ENCODE assay signal across 1 cellular context in the genomic region with DNA sequence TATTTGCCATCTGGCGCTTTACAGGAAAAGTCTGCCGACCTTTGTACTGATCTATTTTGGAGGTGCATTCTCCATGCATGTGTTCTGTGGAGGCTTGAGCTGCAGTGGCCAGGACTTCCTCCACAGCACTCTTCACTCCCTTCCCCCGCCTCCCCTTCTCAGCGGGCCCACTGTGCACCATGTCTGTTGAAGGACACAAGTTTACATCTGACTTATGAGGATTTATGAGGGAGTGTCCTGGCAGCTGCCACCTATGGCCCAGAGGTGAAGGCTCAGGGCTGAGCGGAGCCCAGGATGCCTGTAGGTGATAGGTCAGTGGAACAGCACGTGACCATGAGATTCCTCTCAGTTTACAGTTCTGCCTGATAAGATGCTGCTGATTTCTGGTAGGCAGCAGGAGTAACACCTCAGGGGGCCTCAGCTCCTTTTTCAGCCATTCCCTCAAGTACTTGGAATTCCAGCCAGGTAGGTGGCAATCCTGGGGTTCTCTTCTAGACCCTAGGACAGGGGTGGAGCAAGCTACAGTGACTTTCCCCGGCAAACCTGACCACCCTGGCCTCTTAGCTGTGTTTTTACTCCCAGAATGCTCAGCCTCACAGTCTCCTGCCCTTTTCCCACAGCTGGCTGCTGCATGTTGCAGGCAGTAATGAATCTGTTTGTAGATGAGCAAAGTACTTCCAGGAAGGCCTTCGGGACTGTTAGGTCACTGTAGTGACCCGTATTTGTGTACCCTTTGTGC.
TF ChIP-seq lines count a peak whose summit lies in the region.

No MANE protein-coding gene starts in this region.

TF ChIP-seq in HepG2, 621 proteins besides CTCF, POLR2A, EP300 and RAD21 (continued from another document and continues in another):
- TF ChIP-seq, protein P1, sequence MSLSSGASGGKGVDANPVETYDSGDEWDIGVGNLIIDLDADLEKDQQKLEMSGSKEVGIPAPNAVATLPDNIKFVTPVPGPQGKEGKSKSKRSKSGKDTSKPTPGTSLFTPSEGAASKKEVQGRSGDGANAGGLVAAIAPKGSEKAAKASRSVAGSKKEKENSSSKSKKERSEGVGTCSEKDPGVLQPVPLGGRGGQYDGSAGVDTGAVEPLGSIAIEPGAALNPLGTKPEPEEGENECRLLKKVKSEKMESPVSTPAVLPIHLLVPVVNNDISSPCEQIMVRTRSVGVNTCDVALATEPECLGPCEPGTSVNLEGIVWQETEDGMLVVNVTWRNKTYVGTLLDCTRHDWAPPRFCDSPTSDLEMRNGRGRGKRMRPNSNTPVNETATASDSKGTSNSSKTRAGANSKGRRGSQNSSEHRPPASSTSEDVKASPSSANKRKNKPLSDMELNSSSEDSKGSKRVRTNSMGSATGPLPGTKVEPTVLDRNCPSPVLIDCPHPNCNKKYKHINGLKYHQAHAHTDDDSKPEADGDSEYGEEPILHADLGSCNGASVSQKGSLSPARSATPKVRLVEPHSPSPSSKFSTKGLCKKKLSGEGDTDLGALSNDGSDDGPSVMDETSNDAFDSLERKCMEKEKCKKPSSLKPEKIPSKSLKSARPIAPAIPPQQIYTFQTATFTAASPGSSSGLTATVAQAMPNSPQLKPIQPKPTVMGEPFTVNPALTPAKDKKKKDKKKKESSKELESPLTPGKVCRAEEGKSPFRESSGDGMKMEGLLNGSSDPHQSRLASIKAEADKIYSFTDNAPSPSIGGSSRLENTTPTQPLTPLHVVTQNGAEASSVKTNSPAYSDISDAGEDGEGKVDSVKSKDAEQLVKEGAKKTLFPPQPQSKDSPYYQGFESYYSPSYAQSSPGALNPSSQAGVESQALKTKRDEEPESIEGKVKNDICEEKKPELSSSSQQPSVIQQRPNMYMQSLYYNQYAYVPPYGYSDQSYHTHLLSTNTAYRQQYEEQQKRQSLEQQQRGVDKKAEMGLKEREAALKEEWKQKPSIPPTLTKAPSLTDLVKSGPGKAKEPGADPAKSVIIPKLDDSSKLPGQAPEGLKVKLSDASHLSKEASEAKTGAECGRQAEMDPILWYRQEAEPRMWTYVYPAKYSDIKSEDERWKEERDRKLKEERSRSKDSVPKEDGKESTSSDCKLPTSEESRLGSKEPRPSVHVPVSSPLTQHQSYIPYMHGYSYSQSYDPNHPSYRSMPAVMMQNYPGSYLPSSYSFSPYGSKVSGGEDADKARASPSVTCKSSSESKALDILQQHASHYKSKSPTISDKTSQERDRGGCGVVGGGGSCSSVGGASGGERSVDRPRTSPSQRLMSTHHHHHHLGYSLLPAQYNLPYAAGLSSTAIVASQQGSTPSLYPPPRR (CRISPR knock-in tag; IDR thresholded peaks at IDR 0.05; ENCODE audit: borderline replicate concordance), result peak; percentile 79
- TF ChIP-seq SCMH1 (CRISPR knock-in tag; IDR thresholded peaks at IDR 0.05; ENCODE audit: borderline replicate concordance) (no peak), REPIN1 (CRISPR knock-in tag; IDR thresholded peaks at IDR 0.05; ENCODE audit: borderline replicate concordance, low read depth) (no peak; the same call in 1 of the 2 replicates), ZNF354B (CRISPR knock-in tag; IDR thresholded peaks at IDR 0.05) (0 out of 2 replicates have a peak, but pooled peaks have one; percentile 40), ZNF737 (CRISPR knock-in tag; IDR thresholded peaks at IDR 0.05; ENCODE audit: borderline replicate concordance) (no peak), ZNF75D (CRISPR knock-in tag; IDR thresholded peaks at IDR 0.05; ENCODE audit: borderline replicate concordance) (no peak), RFX1 (IDR thresholded peaks at IDR 0.05) (no peak), FOXO1 (CRISPR knock-in tag; IDR thresholded peaks at IDR 0.05) (peak; percentile 42), CENPT (CRISPR knock-in tag; IDR thresholded peaks at IDR 0.05; ENCODE audit: low read depth) (no peak), MXD4 (CRISPR knock-in tag; IDR thresholded peaks at IDR 0.05) (no peak), IKZF1 (IDR thresholded peaks at IDR 0.05) (no peak), ZFX (CRISPR knock-in tag; IDR thresholded peaks at IDR 0.05; ENCODE audit: low read depth) (peak; percentile 67), ZNF138 (CRISPR knock-in tag; IDR thresholded peaks at IDR 0.05; ENCODE audit: low read depth) (no peak), ZNF143 (CRISPR knock-in tag; IDR thresholded peaks at IDR 0.05) (peak; percentile 78), U2AF2 (IDR thresholded peaks at IDR 0.05; ENCODE audit: low read depth, low read length) (no peak), AGO2 (optimal IDR thresholded peaks at IDR 0.05; ENCODE audit: low read depth, low read length) (no peak), ZSCAN12 (CRISPR knock-in tag; IDR thresholded peaks at IDR 0.05) (no peak), MBD4 (IDR thresholded peaks at IDR 0.05; ENCODE audit: borderline replicate concordance, low read length) (no peak), MAFF (IDR thresholded peaks at IDR 0.05; ENCODE audit: low read depth, low read length) (no peak), TEAD3 (CRISPR knock-in tag; optimal IDR thresholded peaks at IDR 0.05; ENCODE audit: borderline replicate concordance) (peak; percentile 86), ZNF766 (CRISPR knock-in tag; IDR thresholded peaks at IDR 0.05; ENCODE audit: borderline replicate concordance) (0 out of 2 replicates have a peak, but pooled peaks have one; percentile 62), SNAI1 (CRISPR knock-in tag; IDR thresholded peaks at IDR 0.05; ENCODE audit: borderline replicate concordance) (0 out of 2 replicates have a peak, but pooled peaks have one; percentile 56), XBP1 (CRISPR knock-in tag; IDR thresholded peaks at IDR 0.05) (no peak), HNRNPLL (IDR thresholded peaks at IDR 0.05; ENCODE audit: low read depth, low read length, poor library complexity, severe bottlenecking) (no peak), ZNF747 (CRISPR knock-in tag; IDR thresholded peaks at IDR 0.05; ENCODE audit: borderline replicate concordance) (0 out of 2 replicates have a peak, but pooled peaks have one; percentile 14), KDM5B (CRISPR knock-in tag; IDR thresholded peaks at IDR 0.05; ENCODE audit: borderline replicate concordance) (peak; percentile 66; the same call in 1 of the 2 replicates), ZNF530 (CRISPR knock-in tag; IDR thresholded peaks at IDR 0.05; ENCODE audit: low read depth) (no peak), HES4 (CRISPR knock-in tag; IDR thresholded peaks at IDR 0.05; ENCODE audit: borderline replicate concordance) (no peak), REL (CRISPR knock-in tag; conservative IDR thresholded peaks at IDR 0.05) (no peak), RFX5 (IDR thresholded peaks at IDR 0.05; ENCODE audit: low read depth, low read length) (no peak), SMAD3 (CRISPR knock-in tag; IDR thresholded peaks at IDR 0.05) (0 out of 2 replicates have a peak, but pooled peaks have one; percentile 62), BRCA1 (CRISPR knock-in tag; IDR thresholded peaks at IDR 0.05) (no peak), ZNF292 (CRISPR knock-in tag; IDR thresholded peaks at IDR 0.05; ENCODE audit: borderline replicate concordance, low read depth) (peak; percentile 74; the same call in 1 of the 2 replicates), ZNF501 (CRISPR knock-in tag; IDR thresholded peaks at IDR 0.05) (no peak; the same call in 1 of the 2 replicates), PHF8 (CRISPR knock-in tag; IDR thresholded peaks at IDR 0.05) (peak; percentile 39; the same call in 1 of the 2 replicates), SALL1 (CRISPR knock-in tag; IDR thresholded peaks at IDR 0.05) (peak; percentile 94), CCAR2 (optimal IDR thresholded peaks at IDR 0.05; ENCODE audit: low read depth, low read length) (no peak), MZF1 (CRISPR knock-in tag; IDR thresholded peaks at IDR 0.05; ENCODE audit: borderline replicate concordance) (no peak; the same call in 1 of the 2 replicates), KDM2A (CRISPR knock-in tag; IDR thresholded peaks at IDR 0.05; ENCODE audit: borderline replicate concordance, low read depth) (no peak), RORA (CRISPR knock-in tag; IDR thresholded peaks at IDR 0.05) (no peak)
- TF ChIP-seq, protein P2, sequence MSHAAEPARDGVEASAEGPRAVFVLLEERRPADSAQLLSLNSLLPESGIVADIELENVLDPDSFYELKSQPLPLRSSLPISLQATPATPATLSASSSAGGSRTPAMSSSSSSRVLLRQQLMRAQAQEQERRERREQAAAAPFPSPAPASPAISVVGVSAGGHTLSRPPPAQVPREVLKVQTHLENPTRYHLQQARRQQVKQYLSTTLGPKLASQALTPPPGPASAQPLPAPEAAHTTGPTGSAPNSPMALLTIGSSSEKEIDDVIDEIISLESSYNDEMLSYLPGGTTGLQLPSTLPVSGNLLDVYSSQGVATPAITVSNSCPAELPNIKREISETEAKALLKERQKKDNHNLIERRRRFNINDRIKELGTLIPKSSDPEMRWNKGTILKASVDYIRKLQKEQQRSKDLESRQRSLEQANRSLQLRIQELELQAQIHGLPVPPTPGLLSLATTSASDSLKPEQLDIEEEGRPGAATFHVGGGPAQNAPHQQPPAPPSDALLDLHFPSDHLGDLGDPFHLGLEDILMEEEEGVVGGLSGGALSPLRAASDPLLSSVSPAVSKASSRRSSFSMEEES (CRISPR knock-in tag; IDR thresholded peaks at IDR 0.05), result peak; percentile 37; the same call in 1 of the 2 replicates
- TF ChIP-seq, protein P3, sequence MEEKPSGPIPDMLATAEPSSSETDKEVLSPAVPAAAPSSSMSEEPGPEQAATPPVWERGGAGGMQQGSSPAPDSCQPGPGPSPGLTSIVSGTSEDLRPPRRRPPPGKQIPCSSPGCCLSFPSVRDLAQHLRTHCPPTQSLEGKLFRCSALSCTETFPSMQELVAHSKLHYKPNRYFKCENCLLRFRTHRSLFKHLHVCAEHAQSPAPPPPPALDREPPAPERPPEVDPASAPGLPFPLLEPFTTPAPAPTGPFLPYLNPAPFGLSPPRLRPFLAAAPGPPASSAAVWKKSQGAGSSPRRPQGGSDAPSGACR (CRISPR knock-in tag; IDR thresholded peaks at IDR 0.05), result no peak
- TF ChIP-seq, protein P4, sequence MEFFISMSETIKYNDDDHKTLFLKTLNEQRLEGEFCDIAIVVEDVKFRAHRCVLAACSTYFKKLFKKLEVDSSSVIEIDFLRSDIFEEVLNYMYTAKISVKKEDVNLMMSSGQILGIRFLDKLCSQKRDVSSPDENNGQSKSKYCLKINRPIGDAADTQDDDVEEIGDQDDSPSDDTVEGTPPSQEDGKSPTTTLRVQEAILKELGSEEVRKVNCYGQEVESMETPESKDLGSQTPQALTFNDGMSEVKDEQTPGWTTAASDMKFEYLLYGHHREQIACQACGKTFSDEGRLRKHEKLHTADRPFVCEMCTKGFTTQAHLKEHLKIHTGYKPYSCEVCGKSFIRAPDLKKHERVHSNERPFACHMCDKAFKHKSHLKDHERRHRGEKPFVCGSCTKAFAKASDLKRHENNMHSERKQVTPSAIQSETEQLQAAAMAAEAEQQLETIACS (CRISPR knock-in tag; IDR thresholded peaks at IDR 0.05), result no peak
- TF ChIP-seq, protein P5, sequence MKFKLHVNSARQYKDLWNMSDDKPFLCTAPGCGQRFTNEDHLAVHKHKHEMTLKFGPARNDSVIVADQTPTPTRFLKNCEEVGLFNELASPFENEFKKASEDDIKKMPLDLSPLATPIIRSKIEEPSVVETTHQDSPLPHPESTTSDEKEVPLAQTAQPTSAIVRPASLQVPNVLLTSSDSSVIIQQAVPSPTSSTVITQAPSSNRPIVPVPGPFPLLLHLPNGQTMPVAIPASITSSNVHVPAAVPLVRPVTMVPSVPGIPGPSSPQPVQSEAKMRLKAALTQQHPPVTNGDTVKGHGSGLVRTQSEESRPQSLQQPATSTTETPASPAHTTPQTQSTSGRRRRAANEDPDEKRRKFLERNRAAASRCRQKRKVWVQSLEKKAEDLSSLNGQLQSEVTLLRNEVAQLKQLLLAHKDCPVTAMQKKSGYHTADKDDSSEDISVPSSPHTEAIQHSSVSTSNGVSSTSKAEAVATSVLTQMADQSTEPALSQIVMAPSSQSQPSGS (CRISPR knock-in tag; IDR thresholded peaks at IDR 0.05), result 0 out of 2 replicates have a peak, but pooled peaks have one; percentile 43
- TF ChIP-seq, protein P6, sequence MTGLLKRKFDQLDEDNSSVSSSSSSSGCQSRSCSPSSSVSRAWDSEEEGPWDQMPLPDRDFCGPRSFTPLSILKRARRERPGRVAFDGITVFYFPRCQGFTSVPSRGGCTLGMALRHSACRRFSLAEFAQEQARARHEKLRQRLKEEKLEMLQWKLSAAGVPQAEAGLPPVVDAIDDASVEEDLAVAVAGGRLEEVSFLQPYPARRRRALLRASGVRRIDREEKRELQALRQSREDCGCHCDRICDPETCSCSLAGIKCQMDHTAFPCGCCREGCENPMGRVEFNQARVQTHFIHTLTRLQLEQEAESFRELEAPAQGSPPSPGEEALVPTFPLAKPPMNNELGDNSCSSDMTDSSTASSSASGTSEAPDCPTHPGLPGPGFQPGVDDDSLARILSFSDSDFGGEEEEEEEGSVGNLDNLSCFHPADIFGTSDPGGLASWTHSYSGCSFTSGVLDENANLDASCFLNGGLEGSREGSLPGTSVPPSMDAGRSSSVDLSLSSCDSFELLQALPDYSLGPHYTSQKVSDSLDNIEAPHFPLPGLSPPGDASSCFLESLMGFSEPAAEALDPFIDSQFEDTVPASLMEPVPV (CRISPR knock-in tag; IDR thresholded peaks at IDR 0.05), result no peak
- TF ChIP-seq, protein P7, sequence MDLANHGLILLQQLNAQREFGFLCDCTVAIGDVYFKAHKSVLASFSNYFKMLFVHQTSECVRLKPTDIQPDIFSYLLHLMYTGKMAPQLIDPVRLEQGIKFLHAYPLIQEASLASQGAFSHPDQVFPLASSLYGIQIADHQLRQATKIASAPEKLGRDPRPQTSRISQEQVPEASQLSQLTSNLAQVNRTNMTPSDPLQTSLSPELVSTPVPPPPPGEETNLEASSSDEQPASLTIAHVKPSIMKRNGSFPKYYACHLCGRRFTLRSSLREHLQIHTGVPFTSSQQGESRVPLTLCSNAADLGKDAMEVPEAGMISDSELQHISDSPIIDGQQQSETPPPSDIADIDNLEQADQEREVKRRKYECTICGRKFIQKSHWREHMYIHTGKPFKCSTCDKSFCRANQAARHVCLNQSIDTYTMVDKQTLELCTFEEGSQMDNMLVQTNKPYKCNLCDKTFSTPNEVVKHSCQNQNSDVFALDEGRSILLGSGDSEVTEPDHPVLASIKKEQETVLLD (CRISPR knock-in tag; IDR thresholded peaks at IDR 0.05; ENCODE audit: low read depth), result no peak
- TF ChIP-seq, protein P8, sequence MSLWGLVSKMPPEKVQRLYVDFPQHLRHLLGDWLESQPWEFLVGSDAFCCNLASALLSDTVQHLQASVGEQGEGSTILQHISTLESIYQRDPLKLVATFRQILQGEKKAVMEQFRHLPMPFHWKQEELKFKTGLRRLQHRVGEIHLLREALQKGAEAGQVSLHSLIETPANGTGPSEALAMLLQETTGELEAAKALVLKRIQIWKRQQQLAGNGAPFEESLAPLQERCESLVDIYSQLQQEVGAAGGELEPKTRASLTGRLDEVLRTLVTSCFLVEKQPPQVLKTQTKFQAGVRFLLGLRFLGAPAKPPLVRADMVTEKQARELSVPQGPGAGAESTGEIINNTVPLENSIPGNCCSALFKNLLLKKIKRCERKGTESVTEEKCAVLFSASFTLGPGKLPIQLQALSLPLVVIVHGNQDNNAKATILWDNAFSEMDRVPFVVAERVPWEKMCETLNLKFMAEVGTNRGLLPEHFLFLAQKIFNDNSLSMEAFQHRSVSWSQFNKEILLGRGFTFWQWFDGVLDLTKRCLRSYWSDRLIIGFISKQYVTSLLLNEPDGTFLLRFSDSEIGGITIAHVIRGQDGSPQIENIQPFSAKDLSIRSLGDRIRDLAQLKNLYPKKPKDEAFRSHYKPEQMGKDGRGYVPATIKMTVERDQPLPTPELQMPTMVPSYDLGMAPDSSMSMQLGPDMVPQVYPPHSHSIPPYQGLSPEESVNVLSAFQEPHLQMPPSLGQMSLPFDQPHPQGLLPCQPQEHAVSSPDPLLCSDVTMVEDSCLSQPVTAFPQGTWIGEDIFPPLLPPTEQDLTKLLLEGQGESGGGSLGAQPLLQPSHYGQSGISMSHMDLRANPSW (CRISPR knock-in tag; IDR thresholded peaks at IDR 0.05; ENCODE audit: borderline replicate concordance), result no peak
